In the genomic region with DNA sequence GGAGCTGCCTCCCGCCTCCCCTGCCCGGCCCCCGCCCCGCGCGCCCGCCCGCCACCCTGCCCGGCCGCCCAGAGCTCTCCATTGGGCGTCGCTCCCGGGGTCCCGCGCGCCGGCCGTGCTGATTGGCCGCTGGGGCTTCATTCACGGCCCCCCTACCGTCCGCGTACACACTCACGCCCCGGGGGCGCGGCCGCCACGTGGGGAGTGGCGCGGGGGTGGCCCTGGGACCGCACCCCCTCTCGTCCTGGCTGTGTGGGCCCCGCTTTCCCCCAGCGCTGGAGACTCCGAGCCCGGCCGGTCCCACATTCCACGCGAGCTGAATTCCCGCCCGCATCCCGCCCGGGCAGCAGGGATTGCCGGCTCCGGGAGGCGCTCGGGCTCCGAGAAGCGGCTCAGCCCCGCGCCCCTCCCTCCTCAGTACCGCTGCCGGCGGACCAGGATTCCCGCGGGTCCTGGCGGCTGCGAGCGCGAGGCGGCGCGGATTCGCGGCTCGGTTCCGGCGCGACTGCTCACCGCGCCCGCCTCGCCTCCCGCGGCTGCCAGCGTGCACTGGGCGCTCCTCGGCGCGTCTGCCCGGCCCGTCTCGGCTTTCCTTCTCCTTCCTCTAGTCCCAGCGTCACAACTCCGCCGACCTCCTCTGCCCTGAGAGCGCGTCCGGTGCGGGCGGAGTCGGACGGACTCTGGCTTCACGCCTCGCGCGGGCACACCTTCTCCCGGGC, we compare ENCODE assay signal across 9 cellular contexts. TPM values are rescaled to one million over a fixed set of nuclear protein-coding genes. Genes with fewer than 3 reads are reported as not detected.
DNase-seq lines count a peak whose midpoint lies in the region; ATAC-seq, FAIRE-seq and TF ChIP-seq lines count a peak whose summit lies in the region.
"Had no signal": no experiment of that assay in that cellular context is flagged by ENCODE, and none has a peak within 500 bp of the region (broad histone marks: within the 10 kb centered on the region; RNA-seq: fewer than 3 reads in every experiment).

No MANE protein-coding gene starts in this region.

- no peaks in the 10 kb centered on the region for H3K36me3 ChIP-seq in mammary epithelial cell (ENCODE audit: insufficient read depth, low read length)
- H3K36me3 ChIP-seq in small intestine (ENCODE audit: control insufficient read depth in 2 of 2, insufficient read depth in 2 of 2, low read length in 2 of 2) = no peaks in the 10 kb centered on the region

- H3K27me3 ChIP-seq in mammary epithelial cell (ENCODE audit: insufficient read depth, low read length) (peaks cover 11% of the 10 kb centered on the region), small intestine (ENCODE audit: control insufficient read depth in 2 of 2, insufficient read depth in 2 of 2, low read length in 2 of 2) (peaks cover 17 to 32% of the 10 kb centered on the region in 2 donors)

- peaks cover 52% of the 10 kb centered on the region for H3K27me3 Mint-ChIP-seq in WTC11 (ENCODE audit: low read depth)
- peaks cover 9 to 29% (median 18%) of the 10 kb centered on the region in 3 donors for H3K27me3 Mint-ChIP-seq in immature natural killer cell (ENCODE audit: low read depth in 3 of 3)

- ATAC-seq in WTC11 (peak; percentile 61), GM18870 (IDR thresholded peaks at IDR 0.05; ENCODE audit: unreplicated experiment) (no peak)

- H3K36me3 Mint-ChIP-seq in WTC11 (peaks cover 8% of the 10 kb centered on the region), immature natural killer cell (no peaks in the 10 kb centered on the region)

- H3K4me3 Mint-ChIP-seq in WTC11 (peak overlapping the region; percentile 78), immature natural killer cell (peak overlapping the region; percentile 69 to 77 (median 76))

- peak overlapping the region; percentile 98 for H3K4me2 ChIP-seq in mammary epithelial cell (ENCODE audit: insufficient read depth, low read depth, low read length)

- DNase-seq in Daoy (ENCODE audit: low read depth) (peak; percentile 97), HCEC 1CT (peak; percentile 62), NCI-H1092 treated with DMSO at 0.1 percent for 48 hours (lab: John Stamatoyannopoulos, UW) (peak; percentile 76), WTC11 (ENCODE audit: low spot score) (peak; percentile 82), mammary epithelial cell (peak; percentile 90), immature natural killer cell (peak; percentile 73 to 78 (median 76)), small intestine (peak; percentile 52)

- H3K27ac ChIP-seq in mammary epithelial cell (ENCODE audit: insufficient read depth, low read depth, low read length) (no peak overlapping the region), small intestine (ENCODE audit: low read depth in 1 of 2, low read length in 1 of 2) (no peak overlapping the region)

- H3K4me3 ChIP-seq in mammary epithelial cell (replicated peaks in 1 of 3; ENCODE audit: insufficient read depth in 1 of 3, low read depth in 2 of 3, low read length in 3 of 3) (peak overlapping the region; percentile 70 to 87 (median 78)), small intestine (ENCODE audit: low read depth in 1 of 2, low read length in 2 of 2) (peak overlapping the region; percentile 50 to 55)

- no peak overlapping the region for H3K9ac ChIP-seq in mammary epithelial cell (ENCODE audit: insufficient read depth, low read length)

- BruUV-seq in mammary epithelial cell (replicated peaks; lab: Mats Ljungman, UMichigan) = no TSS peak

- in situ Hi-C loops in mammary epithelial cell (cut with MboI; ENCODE audit: low sequenced_read_pairs in 2 of 2) = loop anchor here in 1 of 2 donors (25.0 kb wide), 1 partner anchor 540 kb away; no protein-coding TSS in a partner anchor

- CTCF ChIA-PET in WTC11 (lab: Charles Lee) = interaction anchor here (0.6 to 4.3 kb wide), 16 partner anchors 13 to 475 kb away, joined by 3 to 90 read pairs (median 4); no protein-coding TSS in a partner anchor
- CTCF ChIA-PET in mammary epithelial cell (lab: Charles Lee; ENCODE audit: low non-redundant PET) = interaction anchor here (0.6 to 1.0 kb wide), 5 partner anchors 10 to 788 kb away, joined by 3 to 7 read pairs (median 4); no protein-coding TSS in a partner anchor

- peaks cover 19% of the 10 kb centered on the region for H3K79me2 ChIP-seq in mammary epithelial cell (ENCODE audit: insufficient read depth, low read length)

- no peaks in the 10 kb centered on the region for H3K9me3 Mint-ChIP-seq in WTC11
- no peaks in the 10 kb centered on the region for H3K9me3 Mint-ChIP-seq in immature natural killer cell

- 3% methylated on average over 16 of the region's 99 CpGs for WGBS in mammary epithelial cell (ENCODE audit: low coverage, missing lambda C conversion rate)
- 0 to 1% (median 1%) methylated on average over 58 to 99 of the region's 99 CpGs for WGBS in small intestine, 3 donors

- TF ChIP-seq CTCF in WTC11 (IDR thresholded peaks at IDR 0.05) = no peak
- peak in 1 of 2 donors; percentile 36 for TF ChIP-seq CTCF in mammary epithelial cell (conservative IDR thresholded peaks at IDR 0.05 in 1 of 2, IDR thresholded peaks at IDR 0.05 in 1 of 2; ENCODE audit: extremely low read depth in 1 of 2, insufficient read depth in 1 of 2, low read depth in 1 of 2, low read length in 2 of 2)

- H3K9me3 ChIP-seq in mammary epithelial cell (replicated peaks; ENCODE audit: insufficient read depth, low read length) = no peaks in the 10 kb centered on the region
- no peaks in the 10 kb centered on the region for H3K9me3 ChIP-seq in small intestine (ENCODE audit: control insufficient read depth, low read depth)

- intact Hi-C loops in mammary epithelial cell (cut with micrococcal nuclease) = loop anchor here (1.0 to 5.0 kb wide), 5 partner anchors 20 to 540 kb away; no protein-coding TSS in a partner anchor

- H3K4me1 Mint-ChIP-seq in WTC11 (peaks cover 48% of the 10 kb centered on the region), immature natural killer cell (peaks cover 12 to 14% of the 10 kb centered on the region in 2 donors)

- dilution Hi-C loops in mammary epithelial cell (cut with HindIII; ENCODE audit: low sequenced_read_pairs) = no loop called here

- POLR2A ChIA-PET in WTC11 (lab: Charles Lee) = interaction anchor here (0.6 to 1.4 kb wide), 4 partner anchors 9 to 443 kb away, joined by 3 to 5 read pairs (median 3); no protein-coding TSS in a partner anchor

- H3K4me1 ChIP-seq in mammary epithelial cell (ENCODE audit: insufficient read depth, low read length) = peaks cover 20% of the 10 kb centered on the region
- no peaks in the 10 kb centered on the region for H3K4me1 ChIP-seq in small intestine (ENCODE audit: control insufficient read depth in 2 of 2, insufficient read depth in 1 of 2, low read depth in 1 of 2, low read length in 1 of 2)

- no peaks in the 10 kb centered on the region for H4K20me1 ChIP-seq in mammary epithelial cell (ENCODE audit: insufficient read depth, low read length)

- FAIRE-seq in small intestine (lab: Jason Lieb, UNC) = no peak
- FAIRE-seq: islet of Langerhans had no signal

- H3K27ac Mint-ChIP-seq in WTC11 (no peak overlapping the region), immature natural killer cell (no peak overlapping the region)

- peak overlapping the region; percentile 94 for H2AFZ ChIP-seq in mammary epithelial cell (ENCODE audit: low read depth, low read length)

TF ChIP-seq in WTC11, 78 proteins besides CTCF, POLR2A, EP300 and RAD21 (continues in another document):
- TF ChIP-seq, protein P1, sequence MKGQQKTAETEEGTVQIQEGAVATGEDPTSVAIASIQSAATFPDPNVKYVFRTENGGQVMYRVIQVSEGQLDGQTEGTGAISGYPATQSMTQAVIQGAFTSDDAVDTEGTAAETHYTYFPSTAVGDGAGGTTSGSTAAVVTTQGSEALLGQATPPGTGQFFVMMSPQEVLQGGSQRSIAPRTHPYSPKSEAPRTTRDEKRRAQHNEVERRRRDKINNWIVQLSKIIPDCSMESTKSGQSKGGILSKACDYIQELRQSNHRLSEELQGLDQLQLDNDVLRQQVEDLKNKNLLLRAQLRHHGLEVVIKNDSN (CRISPR knock-in tag; IDR thresholded peaks at IDR 0.05) = peak; percentile 63; the same call in 1 of the 2 replicates
- no peak for TF ChIP-seq OVOL2 (CRISPR knock-in tag; IDR thresholded peaks at IDR 0.05; ENCODE audit: borderline replicate concordance)
- TF ChIP-seq SMAD4 (CRISPR knock-in tag; IDR thresholded peaks at IDR 0.05) = no peak
- TF ChIP-seq, protein P2, sequence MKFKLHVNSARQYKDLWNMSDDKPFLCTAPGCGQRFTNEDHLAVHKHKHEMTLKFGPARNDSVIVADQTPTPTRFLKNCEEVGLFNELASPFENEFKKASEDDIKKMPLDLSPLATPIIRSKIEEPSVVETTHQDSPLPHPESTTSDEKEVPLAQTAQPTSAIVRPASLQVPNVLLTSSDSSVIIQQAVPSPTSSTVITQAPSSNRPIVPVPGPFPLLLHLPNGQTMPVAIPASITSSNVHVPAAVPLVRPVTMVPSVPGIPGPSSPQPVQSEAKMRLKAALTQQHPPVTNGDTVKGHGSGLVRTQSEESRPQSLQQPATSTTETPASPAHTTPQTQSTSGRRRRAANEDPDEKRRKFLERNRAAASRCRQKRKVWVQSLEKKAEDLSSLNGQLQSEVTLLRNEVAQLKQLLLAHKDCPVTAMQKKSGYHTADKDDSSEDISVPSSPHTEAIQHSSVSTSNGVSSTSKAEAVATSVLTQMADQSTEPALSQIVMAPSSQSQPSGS (CRISPR knock-in tag; IDR thresholded peaks at IDR 0.05; ENCODE audit: borderline replicate concordance, low read depth) = no peak

RNA-seq across cellular contexts. Expression of a gene that starts 0.5 kb away (rescaled TPM):
- 1.1 and 3.7 TPM in 2 replicates for total RNA-seq in Daoy (2014; rRNA removed; shearing (Covaris generic))
- 18.9 to 22.4 TPM (median 20.9 TPM) in 3 replicates for total RNA-seq in WTC11 (2021)
- total RNA-seq in mammary epithelial cell = under 1 TPM; 0.17 to 0.59 TPM
- 0.05 TPM for polyA plus RNA-seq in mammary epithelial cell
- not detected for polyA minus RNA-seq in mammary epithelial cell
- under 1 TPM in 2 of 3 donors, not detected in 1; 0.14 to 0.43 TPM for polyA plus RNA-seq in immature natural killer cell
- not detected for polyA plus RNA-seq in small intestine

RNA-seq across cellular contexts. Expression of a gene that starts 34.5 kb away (rescaled TPM):
- total RNA-seq in Daoy (2014; rRNA removed; shearing (Covaris generic)) = 134 and 188 TPM in 2 replicates
- 41.3 to 42.6 TPM (median 42.2 TPM) in 3 replicates for total RNA-seq in WTC11 (2021)
- 10 to 100 TPM; 34.0 to 42.1 TPM for total RNA-seq in mammary epithelial cell
- polyA plus RNA-seq in mammary epithelial cell = 27.0 TPM
- polyA minus RNA-seq in mammary epithelial cell = 11.9 TPM
- 10 to 100 TPM; 22.6 to 32.7 (median 30.4) TPM for polyA plus RNA-seq in immature natural killer cell
- polyA plus RNA-seq in small intestine = 10 to 100 TPM; 17.0 to 29.9 (median 23.0) TPM

RNA-seq across cellular contexts. Expression of a gene that starts 41.7 kb away (rescaled TPM):
- 25.3 and 33.9 TPM in 2 replicates for total RNA-seq in Daoy (2014; rRNA removed; shearing (Covaris generic))
- total RNA-seq in WTC11 (2021) (28.1 to 34.4 TPM (median 28.1 TPM) in 3 replicates), mammary epithelial cell (10 to 100 TPM; 21.5 to 29.0 TPM)
- polyA plus RNA-seq in mammary epithelial cell (15.6 TPM), immature natural killer cell (100 to 1,000 TPM in 1 of 3 donors, 10 to 100 TPM in 2; 36.8 to 121 (median 74.1) TPM), small intestine (1 to 10 TPM in 2 of 3 donors, under 1 TPM in 1; 0.89 to 8.1 (median 6.5) TPM)
- 77.3 TPM for polyA minus RNA-seq in mammary epithelial cell

RNA-seq across cellular contexts. Expression of a gene that starts 57.2 kb away (rescaled TPM):
- total RNA-seq in Daoy (2014; rRNA removed; shearing (Covaris generic)) = 261 and 383 TPM in 2 replicates
- total RNA-seq in WTC11 (2021) (96.5 to 126 TPM (median 96.5 TPM) in 3 replicates), mammary epithelial cell (10 to 100 TPM; 55.7 to 73.8 TPM)
- polyA plus RNA-seq in mammary epithelial cell (45.0 TPM), immature natural killer cell (10 to 100 TPM; 62.3 to 81.7 (median 70.9) TPM), small intestine (10 to 100 TPM; 13.9 to 24.7 (median 19.7) TPM)
- 304 TPM for polyA minus RNA-seq in mammary epithelial cell
